Comparison of ENCODE assay signal across 33 cellular contexts in the genomic region with DNA sequence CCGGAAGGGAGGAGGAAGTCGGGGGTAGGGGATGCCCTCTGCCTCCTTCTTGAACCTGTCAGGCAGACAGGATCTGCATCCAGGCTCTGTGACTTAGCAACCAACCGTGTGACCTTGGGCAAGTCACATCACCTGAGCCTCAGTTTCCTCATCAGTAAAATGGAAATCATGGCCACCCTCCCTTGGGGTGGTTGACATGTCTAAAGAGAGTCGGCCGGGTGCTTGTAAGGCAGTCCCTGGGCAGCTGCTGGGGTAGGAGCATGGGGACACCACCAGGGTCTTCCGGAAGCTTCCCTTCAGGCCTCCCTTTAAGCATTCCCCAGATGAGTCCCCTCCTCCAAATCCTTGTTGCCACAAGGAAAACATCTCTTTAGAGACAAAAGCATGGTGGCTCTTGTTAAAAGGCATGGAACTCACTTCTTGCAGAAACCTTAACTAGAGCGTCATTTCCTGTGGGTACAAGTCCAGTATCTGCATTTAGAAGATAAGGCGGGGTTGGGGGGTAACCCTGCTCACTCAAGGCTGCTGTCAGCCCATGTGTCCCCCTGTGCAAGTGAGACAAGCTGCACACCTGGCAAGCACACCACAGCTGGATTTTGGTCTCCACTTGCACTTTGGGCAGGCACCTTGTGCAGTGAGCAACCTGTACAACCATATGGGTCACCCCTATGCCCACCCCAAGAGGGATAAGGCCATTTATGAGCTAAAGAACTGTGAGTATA. TPM values are rescaled to one million over a fixed set of nuclear protein-coding genes. Genes with fewer than 3 reads are reported as not detected.
"Had no signal": no experiment of that assay in that cellular context is flagged by ENCODE, and none has a peak within 500 bp of the region (broad histone marks: within the 10 kb centered on the region; RNA-seq: fewer than 3 reads in every experiment).

No MANE protein-coding gene starts in this region.

- H3K4me1 ChIP-seq: breast epithelium had no signal

- H3K4me3 ChIP-seq: breast epithelium, gastrocnemius medialis, mucosa of descending colon, right lobe of liver, tibial nerve had no signal

- H3K9me3 ChIP-seq: breast epithelium, gastrocnemius medialis, mucosa of descending colon, right lobe of liver, tibial nerve had no signal

- H3K36me3 ChIP-seq: breast epithelium, gastrocnemius medialis, right lobe of liver, tibial nerve had no signal

- ATAC-seq: gastrocnemius medialis; left cardiac atrium; left ventricle myocardium superior; mucosa of descending colon; natural killer cell treated with Interleukin-12 subunit alpha and Interleukin-12 subunit beta and Interleukin-15 and Interleukin-18, amount 100 ng/mL, for 72 hours; right lobe of liver had no signal

- H3K27me3 ChIP-seq: breast epithelium, gastrocnemius medialis, right lobe of liver, tibial nerve had no signal

- DNase-seq: activated CD4-positive, alpha-beta memory T cell treated with anti-CD3 and anti-CD28 coated beads for 36 hours; activated CD4-positive, alpha-beta T cell treated with anti-CD3 and anti-CD28 coated beads for 4 hours; activated CD8-positive, alpha-beta memory T cell treated with anti-CD3 and anti-CD28 coated beads, Interleukin-2, amount 50 U/mL, for 48 hours; activated gamma-delta T cell; activated naive CD4-positive, alpha-beta T cell treated with anti-CD3 and anti-CD28 coated beads, Interleukin-2, amount 50 U/mL, for 16 hours; activated T-cell treated with anti-CD3 and anti-CD28 coated beads, Interleukin-2, amount 50 U/mL, for 24 hours; amniotic stem cell; central memory CD4-positive, alpha-beta T cell; effector CD8-positive, alpha-beta T cell; gastrocnemius medialis; glutamatergic neuron; hippocampal formation; left cardiac atrium; left ventricle myocardium superior; mucosa of descending colon; right lobe of liver; stimulated activated CD4-positive, alpha-beta T cell treated with anti-CD3 and anti-CD28 coated beads, Interleukin-2, amount 100 ng/mL, for 48 hours; stimulated activated naive CD4-positive, alpha-beta T cell treated with Interleukin-2 at 50 U/mL for 16 hours had no signal

- H3K27ac ChIP-seq: breast epithelium, epithelial cell of prostate, gastrocnemius medialis, right lobe of liver, tibial nerve had no signal

RNA-seq across cellular contexts. Expression of a gene that starts 10.4 kb away (rescaled TPM):
- total RNA-seq: activated CD4-positive, alpha-beta memory T cell treated with anti-CD3 and anti-CD28 coated beads for 36 hours; gastrocnemius medialis; lung microvascular endothelial cell; myocyte; natural killer cell treated with Interleukin-12 subunit alpha and Interleukin-12 subunit beta and Interleukin-15 and Interleukin-18, amount 100 ng/mL, for 72 hours; osteocyte; right lobe of liver; skeletal muscle tissue; T-helper 1 cell treated with Interleukin-12 subunit alpha and Interleukin-12 subunit beta and Interleukin-4 antibody, amounts not matched to agents 30 ng/mL and 1 ng/mL, for 36 hours had no signal
- polyA plus RNA-seq: keratinocyte had no signal

RNA-seq across cellular contexts. Expression of a gene that starts 19.5 kb away (rescaled TPM):
- total RNA-seq: breast epithelium; gastrocnemius medialis; lung microvascular endothelial cell; mesenteric fat pad; myocyte; natural killer cell treated with Interleukin-12 subunit alpha and Interleukin-12 subunit beta and Interleukin-15 and Interleukin-18, amount 100 ng/mL, for 72 hours; skeletal muscle tissue; tibial nerve had no signal

RNA-seq across cellular contexts. Expression of a gene that starts 32.1 kb away (rescaled TPM):
- total RNA-seq: activated CD4-positive, alpha-beta memory T cell treated with anti-CD3 and anti-CD28 coated beads for 36 hours; lung microvascular endothelial cell; osteocyte; T-helper 1 cell treated with Interleukin-12 subunit alpha and Interleukin-12 subunit beta and Interleukin-4 antibody, amounts not matched to agents 30 ng/mL and 1 ng/mL, for 36 hours; temporal lobe; tibial nerve had no signal
- polyA plus RNA-seq: keratinocyte had no signal

RNA-seq across cellular contexts. Expression of a gene that starts 36.1 kb away (rescaled TPM):
- total RNA-seq: activated CD4-positive, alpha-beta memory T cell treated with anti-CD3 and anti-CD28 coated beads for 36 hours; lung microvascular endothelial cell; natural killer cell treated with Interleukin-12 subunit alpha and Interleukin-12 subunit beta and Interleukin-15 and Interleukin-18, amount 100 ng/mL, for 72 hours; T-helper 1 cell treated with Interleukin-12 subunit alpha and Interleukin-12 subunit beta and Interleukin-4 antibody, amounts not matched to agents 30 ng/mL and 1 ng/mL, for 36 hours; temporal lobe had no signal

RNA-seq across cellular contexts. Expression of a gene that starts 49.9 kb away (rescaled TPM):
- total RNA-seq: activated CD4-positive, alpha-beta memory T cell treated with anti-CD3 and anti-CD28 coated beads for 36 hours; mesenteric fat pad; mucosa of descending colon; myocyte; natural killer cell treated with Interleukin-12 subunit alpha and Interleukin-12 subunit beta and Interleukin-15 and Interleukin-18, amount 100 ng/mL, for 72 hours; osteocyte; posterior vena cava; renal cortical epithelial cell; right lobe of liver; skeletal muscle tissue; T-helper 1 cell treated with Interleukin-12 subunit alpha and Interleukin-12 subunit beta and Interleukin-4 antibody, amounts not matched to agents 30 ng/mL and 1 ng/mL, for 36 hours; ureter had no signal
- polyA plus RNA-seq: keratinocyte had no signal
